30 cellular contexts compared by ENCODE assay signal in the genomic region with DNA sequence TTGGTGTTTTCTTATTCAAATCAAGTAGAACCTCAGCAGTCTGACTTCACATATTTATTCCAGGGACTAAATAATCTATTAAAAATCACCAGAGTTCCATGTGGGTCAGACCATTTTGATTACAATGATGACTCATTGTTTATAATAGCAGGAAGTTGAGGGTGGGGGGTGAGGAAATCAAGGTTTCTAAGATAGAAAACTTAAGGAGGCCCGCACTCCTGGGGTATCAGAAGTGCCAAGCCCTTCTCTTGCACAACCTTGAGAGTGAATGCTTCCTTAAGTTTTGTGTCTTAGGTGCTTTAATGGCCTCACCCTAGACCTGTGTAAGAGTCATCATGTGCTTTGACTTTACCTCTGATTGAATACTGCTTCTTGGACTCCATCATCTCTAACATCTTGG. TPM values are rescaled to one million over a fixed set of nuclear protein-coding genes. Genes with fewer than 3 reads are reported as not detected.
A peak's percentile ranks its signal among the peaks of the same experiment; 100 is the strongest.
DNase-seq lines count a peak whose midpoint lies in the region; ATAC-seq and TF ChIP-seq lines count a peak whose summit lies in the region.
"Had no signal": no experiment of that assay in that cellular context is flagged by ENCODE, and none has a peak within 500 bp of the region (broad histone marks: within the 10 kb centered on the region; RNA-seq: fewer than 3 reads in every experiment).

No MANE protein-coding gene starts in this region.

- no peaks in the 10 kb centered on the region; a peak in 1 of 4 replicates for H3K4me1 ChIP-seq in SK-N-SH (ENCODE audit: control insufficient read depth in 1 of 2, insufficient read depth in 2 of 2, low read depth in 1 of 2, low read length in 1 of 2)
- peaks cover 8% of the 10 kb centered on the region; the same call in 1 of the 2 replicates for H3K4me1 ChIP-seq in PC-3 (ENCODE audit: insufficient read depth, low read length)
- H3K4me1 ChIP-seq: ascending aorta, BE2C, right atrium auricular region, SJSA1 had no signal

- ATAC-seq in SK-N-SH treated with all-trans-retinoic acid at 6 μM for 48 hours, result no peak
- ATAC-seq in PC-3, result peak; percentile 80
- ATAC-seq in natural killer cell treated with Interleukin-12 subunit alpha and Interleukin-12 subunit beta and Interleukin-15 and Interleukin-18, amount 100 ng/mL, for 72 hours, result no peak
- ATAC-seq: activated CD4-positive, alpha-beta T cell treated with anti-CD3 and anti-CD28 coated beads for 36 hours; natural killer cell; Panc1 had no signal

- H3K27ac ChIP-seq in SK-N-SH (ENCODE audit: low read depth in 2 of 2, low read length in 1 of 2) (no peak overlapping the region), PC-3 (ENCODE audit: low read length) (no peak overlapping the region)
- H3K27ac ChIP-seq: ascending aorta, right atrium auricular region, SJSA1, tibial artery had no signal

- peaks cover 6 to 12% of the 10 kb centered on the region in 2 donors for H3K27me3 Mint-ChIP-seq in natural killer cell treated with Interleukin-12 subunit alpha and Interleukin-12 subunit beta and Interleukin-15 and Interleukin-18, amount 100 ng/mL, for 72 hours

- no peaks in the 10 kb centered on the region for H3K27me3 ChIP-seq in SK-N-SH (ENCODE audit: insufficient read depth)
- no peaks in the 10 kb centered on the region for H3K27me3 ChIP-seq in PC-3 (ENCODE audit: low read length)
- H3K27me3 ChIP-seq: ascending aorta, BE2C, right atrium auricular region, SJSA1, tibial artery had no signal

- peaks cover 7% of the 10 kb centered on the region for H3K36me3 Mint-ChIP-seq in natural killer cell treated with Interleukin-12 subunit alpha and Interleukin-12 subunit beta and Interleukin-15 and Interleukin-18, amount 100 ng/mL, for 72 hours
- H3K36me3 Mint-ChIP-seq: activated naive CD8-positive, alpha-beta T cell treated with anti-CD3 and anti-CD28 coated beads for 36 hours; natural killer cell had no signal

- H3K79me2 ChIP-seq in SK-N-SH (ENCODE audit: insufficient read depth), result no peaks in the 10 kb centered on the region
- H3K79me2 ChIP-seq in PC-3 (ENCODE audit: low read length), result no peaks in the 10 kb centered on the region

- BruUV-seq in PC-3 (replicated peaks; lab: Mats Ljungman, UMichigan), result no TSS peak

- intact Hi-C loops in PC-3 (cut with micrococcal nuclease) (no loop called here), cardiac septum (cut with DNase I) (no loop called here)

- peaks cover 3% of the 10 kb centered on the region for H3K9me3 Mint-ChIP-seq in natural killer cell treated with Interleukin-12 subunit alpha and Interleukin-12 subunit beta and Interleukin-15 and Interleukin-18, amount 100 ng/mL, for 72 hours

- H3K4me3 Mint-ChIP-seq in natural killer cell treated with Interleukin-12 subunit alpha and Interleukin-12 subunit beta and Interleukin-15 and Interleukin-18, amount 100 ng/mL, for 72 hours, result no peak overlapping the region
- H3K4me3 Mint-ChIP-seq: activated CD4-positive, alpha-beta T cell treated with anti-CD3 and anti-CD28 coated beads for 36 hours; activated naive CD8-positive, alpha-beta T cell treated with anti-CD3 and anti-CD28 coated beads for 36 hours; CD8-positive, alpha-beta memory T cell; central memory CD8-positive, alpha-beta T cell; natural killer cell had no signal

- POLR2A ChIA-PET in SK-N-SH (lab: Yijun Ruan, JAX), result interaction anchor here (0.7 kb wide), 1 partner anchor 48 kb away, joined by 6 read pairs; no protein-coding TSS in a partner anchor
- POLR2A ChIA-PET in PC-3 (lab: Charles Lee; ENCODE audit: unreplicated experiment), result no interaction called here

- WGBS in SK-N-SH (ENCODE audit: low lambda C conversion rate), result 14% methylated on average over 1 of the region's 1 CpG

- no peaks in the 10 kb centered on the region for H3K9me2 ChIP-seq in SK-N-SH
- H3K9me2 ChIP-seq in PC-3 (replicated peaks; ENCODE audit: low read length), result no peaks in the 10 kb centered on the region

- H2AFZ ChIP-seq in SK-N-SH (ENCODE audit: low read depth), result no peak overlapping the region
- H2AFZ ChIP-seq in PC-3 (ENCODE audit: low read length), result no peak overlapping the region

- TF ChIP-seq CTCF in SK-N-SH (IDR thresholded peaks at IDR 0.05), result no peak
- no peak for TF ChIP-seq CTCF in PC-3 (conservative IDR thresholded peaks at IDR 0.05; ENCODE audit: low read depth, low read length)
- no peak for TF ChIP-seq CTCF in epithelial cell of esophagus (IDR thresholded peaks at IDR 0.05; ENCODE audit: insufficient read depth, low read depth, low read length, missing control alignments)

- H3K27ac Mint-ChIP-seq in natural killer cell treated with Interleukin-12 subunit alpha and Interleukin-12 subunit beta and Interleukin-15 and Interleukin-18, amount 100 ng/mL, for 72 hours, result no peak overlapping the region
- H3K27ac Mint-ChIP-seq: activated CD4-positive, alpha-beta T cell treated with anti-CD3 and anti-CD28 coated beads for 36 hours; activated naive CD8-positive, alpha-beta T cell treated with anti-CD3 and anti-CD28 coated beads for 36 hours; CD8-positive, alpha-beta memory T cell; natural killer cell had no signal

- H3F3A ChIP-seq in SK-N-SH (replicated peaks; ENCODE audit: insufficient read depth) (peaks cover 4% of the 10 kb centered on the region), PC-3 (ENCODE audit: low read length, unreplicated experiment) (no peaks in the 10 kb centered on the region)

- no peak for TF ChIP-seq RAD21 in SK-N-SH (IDR thresholded peaks at IDR 0.05; ENCODE audit: low read length)

- no peak for TF ChIP-seq EP300 in SK-N-SH (IDR thresholded peaks at IDR 0.05; ENCODE audit: borderline replicate concordance in 1 of 2, low read depth in 1 of 2, low read length in 1 of 2)

- H3K9ac ChIP-seq in SK-N-SH, result no peak overlapping the region
- no peak overlapping the region for H3K9ac ChIP-seq in PC-3 (ENCODE audit: low read length)

- H3K9me3 ChIP-seq in SK-N-SH, result 0 out of 2 replicates have a peak, but pooled peaks cover 3% of the 10 kb centered on the region
- H3K9me3 ChIP-seq in PC-3 (ENCODE audit: low read length), result no peaks in the 10 kb centered on the region
- H3K9me3 ChIP-seq: BE2C, SJSA1 had no signal

- CTCF ChIA-PET in SK-N-SH (lab: Yijun Ruan, JAX), result no interaction called here
- CTCF ChIA-PET in PC-3 (lab: Charles Lee), result no interaction called here

- H3K4me2 ChIP-seq in SK-N-SH (no peak overlapping the region), PC-3 (ENCODE audit: low read length) (no peak overlapping the region)

- H4K20me1 ChIP-seq in SK-N-SH (ENCODE audit: insufficient read depth) (no peaks in the 10 kb centered on the region), PC-3 (ENCODE audit: low read length) (no peaks in the 10 kb centered on the region)

- peaks cover 0 to 8% of the 10 kb centered on the region in 2 donors for H3K4me1 Mint-ChIP-seq in natural killer cell treated with Interleukin-12 subunit alpha and Interleukin-12 subunit beta and Interleukin-15 and Interleukin-18, amount 100 ng/mL, for 72 hours (ENCODE audit: low read depth in 2 of 2)
- H3K4me1 Mint-ChIP-seq: activated CD4-positive, alpha-beta T cell treated with anti-CD3 and anti-CD28 coated beads for 36 hours; activated naive CD8-positive, alpha-beta T cell treated with anti-CD3 and anti-CD28 coated beads for 36 hours; central memory CD8-positive, alpha-beta T cell had no signal

- H3K4me3 ChIP-seq in SK-N-SH (ENCODE audit: low read depth in 2 of 2, low read length in 1 of 2) (no peak overlapping the region), PC-3 (ENCODE audit: low read length) (no peak overlapping the region), epithelial cell of esophagus (ENCODE audit: low read length) (no peak overlapping the region)
- H3K4me3 ChIP-seq: ascending aorta, lung, right atrium auricular region, SJSA1, tibial artery had no signal

- H3K36me3 ChIP-seq in SK-N-SH (replicated peaks in 1 of 2; ENCODE audit: control insufficient read depth in 1 of 2, insufficient read depth in 2 of 2, low read length in 1 of 2), result no peaks in the 10 kb centered on the region
- no peaks in the 10 kb centered on the region for H3K36me3 ChIP-seq in PC-3 (ENCODE audit: low read depth, low read length)
- H3K36me3 ChIP-seq: ascending aorta, BE2C, right atrium auricular region, SJSA1, tibial artery had no signal

- no peak for DNase-seq in SK-N-SH
- DNase-seq in PC-3, result peak; percentile 53
- DNase-seq in epithelial cell of esophagus (ENCODE audit: low read depth), result peak; percentile 36
- peak; percentile 60 for DNase-seq in renal cortical epithelial cell (ENCODE audit: low read depth)
- DNase-seq in cardiac septum (ENCODE audit: low spot score), result no peak
- DNase-seq in natural killer cell treated with Interleukin-12 subunit alpha and Interleukin-12 subunit beta and Interleukin-15 and Interleukin-18, amount 100 ng/mL, for 72 hours (ENCODE audit: low spot score), result no peak
- DNase-seq in MV-4-11 (lab: John Stamatoyannopoulos, UW), result no peak
- DNase-seq: activated CD4-positive, alpha-beta T cell treated with anti-CD3 and anti-CD28 coated beads for 36 hours; activated effector memory CD4-positive, alpha-beta T cell treated with Interleukin-2 at 50 U/mL for 16 hours; activated naive CD8-positive, alpha-beta T cell treated with anti-CD3 and anti-CD28 coated beads for 36 hours; BE2C; CD8-positive, alpha-beta memory T cell; DMS153; GDM1; H7; head of caudate nucleus; KG1; natural killer cell; NCI-H1694 treated with DMSO at 0.1 percent for 48 hours; NCI-H524; tibial artery had no signal

TF ChIP-seq in SK-N-SH, 30 proteins besides CTCF, POLR2A, EP300 and RAD21:
- TF ChIP-seq TCF12 (IDR thresholded peaks at IDR 0.05) (no peak), YY1 (IDR thresholded peaks at IDR 0.05; ENCODE audit: low read depth) (no peak), FOSL2 (IDR thresholded peaks at IDR 0.05; ENCODE audit: borderline replicate concordance, low read depth) (peak; percentile 21; the same call in 1 of the 2 replicates), JUND (IDR thresholded peaks at IDR 0.05) (no peak)

TF ChIP-seq in SK-N-SH treated with all-trans-retinoic acid at 6 μM for 48 hours, 23 proteins besides CTCF, POLR2A, EP300 and RAD21 (continues in another document):
- no peak for TF ChIP-seq SNAI2 (CRISPR knock-in tag; IDR thresholded peaks at IDR 0.05)
- no peak for TF ChIP-seq ZFP30 (CRISPR knock-in tag; IDR thresholded peaks at IDR 0.05)
- no peak for TF ChIP-seq CSDC2 (CRISPR knock-in tag; IDR thresholded peaks at IDR 0.05)
- TF ChIP-seq OSR1 (CRISPR knock-in tag; IDR thresholded peaks at IDR 0.05), result no peak
- TF ChIP-seq RARB (CRISPR knock-in tag; IDR thresholded peaks at IDR 0.05), result no peak
- no peak for TF ChIP-seq ISL1 (CRISPR knock-in tag; IDR thresholded peaks at IDR 0.05)

RNA-seq across cellular contexts. Expression of gene NPR3, which starts 31.9 kb away (rescaled TPM):
- polyA plus RNA-seq in SK-N-SH (2012; rRNA removed), result 35.8 and 49.7 TPM in 2 replicates
- polyA plus RNA-seq in SK-N-SH (2012; cell fraction: cytosol; rRNA removed), result 34.1 and 48.3 TPM in 2 replicates
- polyA plus RNA-seq in SK-N-SH (2012; cell fraction: nucleus; rRNA removed), result 28.9 and 53.2 TPM in 2 replicates
- total RNA-seq in PC-3 (2014; rRNA removed), result 3.9 and 5.8 TPM in 2 replicates
- 2.8 and 16.0 TPM in 2 replicates for total RNA-seq in renal cortical epithelial cell
- total RNA-seq in cardiac septum, result 44.6 TPM
- under 1 TPM in 1 of 2 donors, not detected in 1; 0.10 TPM for total RNA-seq in natural killer cell treated with Interleukin-12 subunit alpha and Interleukin-12 subunit beta and Interleukin-15 and Interleukin-18, amount 100 ng/mL, for 72 hours
- total RNA-seq: activated naive CD8-positive, alpha-beta T cell treated with anti-CD3 and anti-CD28 coated beads for 36 hours; CD8-positive, alpha-beta memory T cell; HT-29; T-helper 1 cell treated with Interleukin-12 subunit alpha and Interleukin-12 subunit beta and Interleukin-4 antibody, amounts not matched to agents 30 ng/mL and 1 ng/mL, for 36 hours had no signal
- polyA plus RNA-seq: CD8-positive, alpha-beta memory T cell had no signal

Comparison
In these comparisons a context has a peak if more than half of its experiments do, and no peak if none do; other contexts are left out.
1. DNase-seq: peak in PC-3 (single experiment), epithelial cell of esophagus (single experiment) and renal cortical epithelial cell (single experiment); none in SK-N-SH (single experiment), cardiac septum (single experiment), natural killer cell treated with Interleukin-12 subunit alpha and Interleukin-12 subunit beta and Interleukin-15 and Interleukin-18, amount 100 ng/mL, for 72 hours (single experiment) and MV-4-11 (single experiment).